ENCODE assay signal across 8 cellular contexts in the genomic region with DNA sequence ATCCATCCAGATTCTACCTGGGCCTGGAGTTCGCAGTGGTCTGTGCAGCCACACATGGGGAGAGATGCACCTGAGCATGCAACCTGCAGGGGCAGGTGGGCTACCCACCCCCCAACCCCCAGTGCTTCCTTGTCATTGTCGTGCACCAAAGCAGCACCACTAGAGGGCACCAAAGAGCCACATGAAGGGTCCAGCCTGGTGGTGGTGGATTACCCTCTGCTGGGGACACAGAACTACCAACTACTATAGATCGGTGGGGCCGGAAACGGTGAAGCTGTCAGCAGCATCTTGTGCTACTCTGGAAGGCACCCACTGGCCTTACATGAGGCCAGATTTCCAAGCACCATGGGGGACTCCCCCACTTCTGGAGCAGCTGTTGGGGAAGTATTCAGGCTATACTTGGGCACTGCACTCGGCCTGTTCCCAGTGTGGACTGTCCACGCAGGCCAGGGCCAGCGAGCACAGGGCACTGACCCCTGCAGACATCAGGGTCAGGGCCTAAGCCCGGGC.
A peak's percentile ranks its signal among the peaks of the same experiment; 100 is the strongest.
DNase-seq lines count a peak whose midpoint lies in the region; ATAC-seq and TF ChIP-seq lines count a peak whose summit lies in the region.

No MANE protein-coding gene starts in this region.

- H3K4me1 ChIP-seq in body of pancreas: no peaks in the 10 kb centered on the region

- intact Hi-C loops in body of pancreas (cut with DNase I): no loop called here

- H3K9me3 ChIP-seq in body of pancreas: no peaks in the 10 kb centered on the region

- DNase-seq in NCI-H2171 treated with DMSO at 0.1 percent for 48 hours (lab: John Stamatoyannopoulos, UW) (peak; percentile 90), UCSD-AML1 (lab: John Stamatoyannopoulos, UW; ENCODE audit: unreplicated experiment) (peak; percentile 72), body of pancreas (peak; percentile 76 to 90 (median 84)), iPS-NIHi11 (ENCODE audit: low spot score) (peak; percentile 98)
- peak; percentile 68 for DNase-seq in stimulated activated CD4-positive, alpha-beta T cell treated with anti-CD3 and anti-CD28 coated beads, Interleukin-12 subunit alpha, Interleukin-12 subunit beta, amount 100 ng/mL, for 4 hours

- H3K4me3 ChIP-seq in GM12875 (ENCODE audit: low read depth, low read length): no peak overlapping the region
- H3K4me3 ChIP-seq in body of pancreas: no peak overlapping the region

- ATAC-seq in HG03066 (IDR thresholded peaks at IDR 0.05; ENCODE audit: low read depth, unreplicated experiment): peak; percentile 71
- peak; percentile 78 for ATAC-seq in body of pancreas
- ATAC-seq in HG03097 (IDR thresholded peaks at IDR 0.05; ENCODE audit: low FRiP score, unreplicated experiment): no peak

- peak; percentile 94 for TF ChIP-seq CTCF in GM12875 (IDR thresholded peaks at IDR 0.05; ENCODE audit: borderline replicate concordance, insufficient read depth, low read depth, low read length)
- peak; percentile 75 to 93 (median 90) for TF ChIP-seq CTCF in body of pancreas (IDR thresholded peaks at IDR 0.05)

- WGBS in body of pancreas, 2 donors: 29 to 37% methylated on average over 8 to 9 of the region's 9 CpGs

- no peaks in the 10 kb centered on the region for H3K36me3 ChIP-seq in body of pancreas (replicated peaks in 1 of 2; ENCODE audit: insufficient read depth in 1 of 2, low read depth in 2 of 2)

- no peak for TF ChIP-seq POLR2A in body of pancreas (IDR thresholded peaks at IDR 0.05)

- H3K27ac ChIP-seq in body of pancreas: no peak overlapping the region

- H3K27me3 ChIP-seq in body of pancreas: no peaks in the 10 kb centered on the region
